Comparison of ENCODE assay signal across 23 cellular contexts in the genomic region with DNA sequence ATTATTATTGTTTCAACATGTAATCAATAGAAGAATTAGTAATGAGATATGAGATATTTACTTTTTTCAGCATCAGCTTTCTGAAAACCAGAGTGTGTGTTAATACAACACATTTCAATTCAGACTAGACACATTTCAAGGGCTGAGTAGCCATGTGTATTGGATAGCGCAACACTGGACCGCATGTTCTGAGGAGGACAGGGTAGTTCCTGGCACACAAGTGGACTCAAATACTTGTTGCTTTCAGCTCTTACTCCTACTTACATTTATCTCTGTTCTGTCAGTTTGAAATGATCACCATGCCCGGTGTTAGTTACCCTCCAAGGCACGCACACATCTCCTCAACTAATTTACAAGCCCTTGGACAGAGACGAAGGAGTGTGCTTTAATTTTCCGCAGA.
"Had no signal": no experiment of that assay in that cellular context is flagged by ENCODE, and none has a peak within 500 bp of the region (broad histone marks: within the 10 kb centered on the region; RNA-seq: fewer than 3 reads in every experiment).

No MANE protein-coding gene starts in this region.

- H3K27ac ChIP-seq: colonic mucosa, coronary artery, epithelial cell of prostate, esophagus muscularis mucosa, esophagus squamous epithelium, foreskin keratinocyte, gastrocnemius medialis, gastroesophageal sphincter, heart left ventricle, heart right ventricle had no signal

- H3K4me3 ChIP-seq: colonic mucosa, coronary artery, esophagus muscularis mucosa, esophagus squamous epithelium, gastrocnemius medialis, gastroesophageal sphincter, heart left ventricle, heart right ventricle had no signal

- ATAC-seq: effector memory CD8-positive, alpha-beta T cell; esophagus mucosa; foreskin keratinocyte; gastrocnemius medialis; gastroesophageal sphincter; heart left ventricle; heart right ventricle had no signal

- H3K27me3 ChIP-seq: colonic mucosa, esophagus muscularis mucosa, gastrocnemius medialis had no signal

- DNase-seq: colonic mucosa; cortex of kidney; dermis blood vessel endothelial cell; effector CD4-positive, alpha-beta T cell; effector CD8-positive, alpha-beta T cell; effector memory CD4-positive, alpha-beta T cell; effector memory CD8-positive, alpha-beta T cell; endodermal cell; erythroblast; esophagus squamous epithelium; foreskin fibroblast; foreskin melanocyte; gastrocnemius medialis; glutamatergic neuron; head of caudate nucleus; heart left ventricle; heart right ventricle had no signal
